Comparison of ENCODE assay signal across 1 cellular context in genomic region chr12:204261-204678, GRCh38.
TF ChIP-seq lines count a peak whose summit lies in the region.

No MANE protein-coding gene starts in this region.

TF ChIP-seq in A549, 52 proteins besides CTCF, POLR2A, EP300 and RAD21 (continued from another document):
- no peak for TF ChIP-seq RFX5 (IDR thresholded peaks at IDR 0.05)
- TF ChIP-seq PHF8 (IDR thresholded peaks at IDR 0.05; ENCODE audit: borderline replicate concordance, low read depth), result no peak
- TF ChIP-seq ZFP36 (IDR thresholded peaks at IDR 0.05; ENCODE audit: borderline replicate concordance, partially characterized antibody), result no peak
- TF ChIP-seq KDM5A (IDR thresholded peaks at IDR 0.05), result no peak
- TF ChIP-seq GATA3 (IDR thresholded peaks at IDR 0.05; ENCODE audit: borderline replicate concordance), result no peak
- TF ChIP-seq NFE2L2 (conservative IDR thresholded peaks at IDR 0.05; ENCODE audit: low read length), result no peak
